ENCODE assay signal across 11 cellular contexts in the genomic region with DNA sequence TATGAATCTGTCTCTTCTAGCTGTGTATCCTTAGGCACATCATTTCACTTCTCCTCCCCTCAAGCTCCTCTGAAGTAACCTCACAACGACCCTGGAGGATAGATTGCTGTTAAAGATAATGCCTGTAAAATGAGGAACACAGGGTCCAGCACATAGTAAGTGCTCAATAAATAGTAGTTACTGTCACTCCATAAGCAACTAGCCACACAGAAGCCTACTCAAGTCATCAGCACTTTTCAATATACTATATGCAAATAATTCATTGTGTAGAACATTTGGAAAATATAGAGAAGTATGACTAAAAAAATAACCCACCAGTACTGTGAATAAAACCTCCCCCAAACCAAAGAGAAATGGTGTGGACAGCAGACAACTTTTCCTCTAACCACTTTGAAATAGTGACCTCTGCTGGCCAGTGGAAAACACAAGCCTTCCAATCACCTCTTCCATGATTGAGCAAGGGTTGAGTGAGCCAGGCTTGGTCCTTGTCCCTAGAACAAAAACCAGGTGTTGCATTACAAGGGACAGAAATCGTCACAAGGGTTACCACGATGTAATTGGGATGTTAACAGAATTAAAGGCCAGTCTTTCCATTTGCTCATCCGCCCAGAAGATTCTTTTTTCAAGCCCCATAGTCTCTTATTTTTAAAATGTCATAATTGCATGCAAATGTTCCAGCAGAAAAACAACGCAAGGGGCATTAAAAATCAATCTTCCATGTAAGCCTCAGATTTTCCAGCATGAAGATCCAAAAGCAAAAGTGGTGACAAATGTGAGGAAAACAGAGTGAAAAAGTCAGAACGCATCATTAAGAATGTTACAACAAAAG. TPM values are rescaled to one million over a fixed set of nuclear protein-coding genes. Genes with fewer than 3 reads are reported as not detected.
A peak's percentile ranks its signal among the peaks of the same experiment; 100 is the strongest.
DNase-seq lines count a peak whose midpoint lies in the region; ATAC-seq and TF ChIP-seq lines count a peak whose summit lies in the region.
"Had no signal": no experiment of that assay in that cellular context is flagged by ENCODE, and none has a peak within 500 bp of the region (broad histone marks: within the 10 kb centered on the region; RNA-seq: fewer than 3 reads in every experiment).

No MANE protein-coding gene starts in this region.

- H3K4me1 ChIP-seq in Peyer's patch, result no peaks in the 10 kb centered on the region

- DNase-seq in NCI-H1417 (lab: John Stamatoyannopoulos, UW) (peak; percentile 15 to 62 (median 35)), NCI-H1417 treated with DMSO at 0.1 percent for 48 hours (lab: John Stamatoyannopoulos, UW) (no peak), HT1080 (ENCODE audit: low read depth) (peak; percentile 42), Peyer's patch (peak in 1 of 3 donors; percentile 69), midbrain (lab: John Stamatoyannopoulos, UW) (peak; percentile 9)
- DNase-seq in effector memory CD8-positive, alpha-beta T cell, result peak; percentile 20 to 34 (median 28)

- H3K4me1 Mint-ChIP-seq in effector memory CD8-positive, alpha-beta T cell (ENCODE audit: low read depth in 2 of 2), result no peaks in the 10 kb centered on the region

- H3K27me3 Mint-ChIP-seq in effector memory CD8-positive, alpha-beta T cell, result no peaks in the 10 kb centered on the region

- H3K4me3 Mint-ChIP-seq in effector memory CD8-positive, alpha-beta T cell, result no peak overlapping the region

- TF ChIP-seq CTCF in Peyer's patch (IDR thresholded peaks at IDR 0.05), result peak in 4 of 6 experiments; percentile 54 to 71 (median 64)

- no peak overlapping the region for H3K27ac ChIP-seq in Peyer's patch
- H3K27ac ChIP-seq: BLaER1, skin epidermis had no signal

- H3K9me3 Mint-ChIP-seq in effector memory CD8-positive, alpha-beta T cell, result no peaks in the 10 kb centered on the region

- H3K36me3 ChIP-seq in Peyer's patch, result no peaks in the 10 kb centered on the region
- H3K36me3 ChIP-seq: BLaER1 had no signal

- H3K27me3 ChIP-seq in Peyer's patch, result no peaks in the 10 kb centered on the region
- H3K27me3 ChIP-seq: BLaER1 had no signal

- no peaks in the 10 kb centered on the region for H3K9me3 ChIP-seq in Peyer's patch
- H3K9me3 ChIP-seq: BLaER1 had no signal

- no peak overlapping the region for H3K4me3 ChIP-seq in Peyer's patch
- H3K4me3 ChIP-seq: BLaER1, skin epidermis had no signal

- TF ChIP-seq POLR2A in Peyer's patch (IDR thresholded peaks at IDR 0.05), result no peak

- no peak for ATAC-seq in effector memory CD8-positive, alpha-beta T cell (replicated peaks)
- no peak for ATAC-seq in HG02798 (IDR thresholded peaks at IDR 0.05; ENCODE audit: poor library complexity, unreplicated experiment)
- ATAC-seq in GM21723 (IDR thresholded peaks at IDR 0.05; ENCODE audit: unreplicated experiment), result no peak

- no peaks in the 10 kb centered on the region for H3K36me3 Mint-ChIP-seq in effector memory CD8-positive, alpha-beta T cell (ENCODE audit: insufficient read depth)

- H3K27ac Mint-ChIP-seq in effector memory CD8-positive, alpha-beta T cell, result no peak overlapping the region

RNA-seq across cellular contexts. Expression of a gene that starts 15.7 kb away (rescaled TPM):
- total RNA-seq in HT1080 (2014; rRNA removed; shearing (Covaris generic)), result 0.20 and 0.71 TPM in 2 replicates
- polyA plus RNA-seq in HT1080 (2015; cell fraction: cytosol; rRNA removed), result 1.7 and 1.9 TPM in 2 replicates
- polyA plus RNA-seq in HT1080 (2015; cell fraction: nucleus; rRNA removed), result 1.6 and 2.6 TPM in 2 replicates
- total RNA-seq in Peyer's patch, result 1 to 10 TPM in 1 of 4 donors, under 1 TPM in 2, not detected in 1; 0.54 to 1.7 (median 0.66) TPM
- total RNA-seq: activated CD8-positive, alpha-beta memory T cell treated with anti-CD3 and anti-CD28 coated beads for 36 hours had no signal
